Comparison of ENCODE assay signal across 1 cellular context in genomic region chr3:12312010-12312409, GRCh38.
TF ChIP-seq lines count a peak whose summit lies in the region.

No MANE protein-coding gene starts in this region.

TF ChIP-seq in SK-N-SH, 30 proteins besides CTCF, POLR2A, EP300 and RAD21 (continued from another document):
- TF ChIP-seq, protein P1, sequence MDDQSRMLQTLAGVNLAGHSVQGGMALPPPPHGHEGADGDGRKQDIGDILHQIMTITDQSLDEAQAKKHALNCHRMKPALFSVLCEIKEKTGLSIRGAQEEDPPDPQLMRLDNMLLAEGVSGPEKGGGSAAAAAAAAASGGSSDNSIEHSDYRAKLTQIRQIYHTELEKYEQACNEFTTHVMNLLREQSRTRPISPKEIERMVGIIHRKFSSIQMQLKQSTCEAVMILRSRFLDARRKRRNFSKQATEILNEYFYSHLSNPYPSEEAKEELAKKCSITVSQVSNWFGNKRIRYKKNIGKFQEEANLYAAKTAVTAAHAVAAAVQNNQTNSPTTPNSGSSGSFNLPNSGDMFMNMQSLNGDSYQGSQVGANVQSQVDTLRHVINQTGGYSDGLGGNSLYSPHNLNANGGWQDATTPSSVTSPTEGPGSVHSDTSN (IDR thresholded peaks at IDR 0.05) = peak; percentile 35
- 0 out of 2 replicates have a peak, but pooled peaks have one; percentile 7 for TF ChIP-seq NFIC (IDR thresholded peaks at IDR 0.05; ENCODE audit: borderline replicate concordance)
